In genomic region chr3:8769088-8769822, GRCh38 we compare ENCODE assay signal across 8 cellular contexts. TPM values are rescaled to one million over a fixed set of nuclear protein-coding genes. Genes with fewer than 3 reads are reported as not detected.
DNase-seq lines count a peak whose midpoint lies in the region; ATAC-seq and TF ChIP-seq lines count a peak whose summit lies in the region.

TSS of gene OXTR (minus strand) at chr3:8769613. CDS start at chr3:8768187, 1,426 bp downstream.

- intact Hi-C loops in dendritic cell treated with granulocyte-macrophage colony-stimulating factor and Interleukin-4, amounts not matched to agents 40 ng/mL and 50 ng/mL, for 4 days (cut with micrococcal nuclease) = no loop called here

- H3K36me3 ChIP-seq in liver (ENCODE audit: control insufficient read depth in 4 of 4, insufficient read depth in 3 of 4, low read depth in 1 of 4, low read length in 3 of 4) = no peaks in the 10 kb centered on the region

- H3K4me1 ChIP-seq in liver (ENCODE audit: control insufficient read depth in 4 of 4, insufficient read depth in 4 of 4, low read length in 3 of 4) = peaks cover 2 to 20% (median 17%) of the 10 kb centered on the region in 4 donors

- TF ChIP-seq RAD21 in liver (IDR thresholded peaks at IDR 0.05) = peak; percentile 63 to 76

- peaks cover 0 to 1% (median 0%) of the 10 kb centered on the region in 4 donors for H3K9me3 ChIP-seq in liver (ENCODE audit: control insufficient read depth in 4 of 4, low read length in 3 of 4)

- TF ChIP-seq CTCF in liver (IDR thresholded peaks at IDR 0.05; ENCODE audit: low read depth, low read length, missing input control) = peak; percentile 85

- DNase-seq in activated gamma-delta T cell treated with Interleukin-2 at 50 U/mL for 16 hours (peak; percentile 26), activated gamma-delta T cell (lab: John Stamatoyannopoulos, UW) (no peak), NCI-H1092 (lab: John Stamatoyannopoulos, UW) (peak; percentile 13)
- peak; percentile 15 for DNase-seq in activated CD4-positive, alpha-beta T cell treated with anti-CD3 and anti-CD28 coated beads for 1 hour
- DNase-seq in stimulated activated CD4-positive, alpha-beta T cell treated with anti-CD3 and anti-CD28 coated beads, TNF-alpha, amount 100 ng/mL, for 4 hours (ENCODE audit: low read depth in 3 of 3) = peak in 2 of 3 experiments; percentile 14 to 29

- H3K27me3 Mint-ChIP-seq in dendritic cell treated with granulocyte-macrophage colony-stimulating factor and Interleukin-4, amounts not matched to agents 40 ng/mL and 50 ng/mL, for 4 days = peaks cover 51% of the 10 kb centered on the region

- H3K36me3 Mint-ChIP-seq in dendritic cell treated with granulocyte-macrophage colony-stimulating factor and Interleukin-4, amounts not matched to agents 40 ng/mL and 50 ng/mL, for 4 days (ENCODE audit: low read depth) = no peaks in the 10 kb centered on the region

- peak within 1 kb of the TSS; percentile 62 for H3K4me3 Mint-ChIP-seq in dendritic cell treated with granulocyte-macrophage colony-stimulating factor and Interleukin-4, amounts not matched to agents 40 ng/mL and 50 ng/mL, for 4 days

- peak within 1 kb of the TSS in 2 of 3 donors; percentile 4 to 19 for H3K4me3 ChIP-seq in liver (ENCODE audit: low read depth in 1 of 3, low read length in 3 of 3)

- peaks cover 3 to 9% (median 5%) of the 10 kb centered on the region in 4 donors for H3K27me3 ChIP-seq in liver (ENCODE audit: control insufficient read depth in 4 of 4, insufficient read depth in 4 of 4, low read length in 3 of 4)

- peaks cover 14% of the 10 kb centered on the region for H3K4me1 Mint-ChIP-seq in dendritic cell treated with granulocyte-macrophage colony-stimulating factor and Interleukin-4, amounts not matched to agents 40 ng/mL and 50 ng/mL, for 4 days (ENCODE audit: low read depth)

- no peak within 1 kb of the TSS for H3K27ac ChIP-seq in liver (ENCODE audit: low read depth in 1 of 2, low read length in 2 of 2)

- no peak within 1 kb of the TSS for H3K9ac ChIP-seq in liver (ENCODE audit: low read depth in 1 of 2, low read length in 2 of 2)

- peak; percentile 70 for ATAC-seq in HG02623 (IDR thresholded peaks at IDR 0.05; ENCODE audit: unreplicated experiment)

- H3K27ac Mint-ChIP-seq in dendritic cell treated with granulocyte-macrophage colony-stimulating factor and Interleukin-4, amounts not matched to agents 40 ng/mL and 50 ng/mL, for 4 days = no peak within 1 kb of the TSS

- WGBS in liver = 8% methylated on average over 53 of the region's 53 CpGs

- H3K9me3 Mint-ChIP-seq in dendritic cell treated with granulocyte-macrophage colony-stimulating factor and Interleukin-4, amounts not matched to agents 40 ng/mL and 50 ng/mL, for 4 days = no peaks in the 10 kb centered on the region

TF ChIP-seq in liver, 16 proteins besides CTCF, POLR2A, EP300 and RAD21:
- TF ChIP-seq EGR1 (IDR thresholded peaks at IDR 0.05; ENCODE audit: low read depth in 2 of 2) (no peak), JUND (IDR thresholded peaks at IDR 0.05) (no peak), GABPA (IDR thresholded peaks at IDR 0.05 in 1 of 2, conservative IDR thresholded peaks at IDR 0.05 in 1 of 2) (no peak), HNF4A (conservative IDR thresholded peaks at IDR 0.05) (no peak), FOXA1 (IDR thresholded peaks at IDR 0.05) (no peak)

RNA-seq across cellular contexts. Expression of gene OXTR, which starts in this region (rescaled TPM):
- under 1 TPM; 0.08 to 0.28 TPM for total RNA-seq in liver
- polyA plus RNA-seq in liver = under 1 TPM in 1 of 2 donors, not detected in 1; 0.05 TPM
